ENCODE assay signal across 23 cellular contexts in genomic region chr4:56374956-56375355, GRCh38.
"Had no signal": no experiment of that assay in that cellular context is flagged by ENCODE, and none has a peak within 500 bp of the region (broad histone marks: within the 10 kb centered on the region; RNA-seq: fewer than 3 reads in every experiment).

No MANE protein-coding gene starts in this region.

- H3K27me3 ChIP-seq: dorsolateral prefrontal cortex, left lung, ovary, sigmoid colon, spleen, testis, tibial artery had no signal

- FAIRE-seq: colon, frontal cortex, keratinocyte had no signal

- DNase-seq: dorsolateral prefrontal cortex; effector CD4-positive, alpha-beta T cell; hypothalamus; left lung; mesenchymal stem cell; midbrain; naive thymus-derived CD8-positive, alpha-beta T cell; occipital lobe; ovary; posterior cingulate gyrus; psoas muscle; right cardiac atrium; sigmoid colon; spleen; stimulated activated CD4-positive, alpha-beta T cell treated with anti-CD3 and anti-CD28 coated beads, Interleukin-4, amount 100 ng/mL, for 4 hours; stimulated activated naive CD8-positive, alpha-beta T cell treated with anti-CD3 and anti-CD28 coated beads, Interleukin-15, Interleukin-2, amounts not matched to agents 100 U/mL and 50 U/mL, for 24 hours; substantia nigra; testis; tibial artery had no signal

- H3K4me1 ChIP-seq: left lung, psoas muscle, sigmoid colon, testis, tibial artery had no signal

- H3K36me3 ChIP-seq: ovary had no signal

- H3K9me3 ChIP-seq: left lung, ovary, psoas muscle, sigmoid colon, spleen, testis, tibial artery had no signal

- H3K4me3 ChIP-seq: dorsolateral prefrontal cortex, left lung, ovary, psoas muscle, sigmoid colon, skin epidermis, spleen, testis, tibial artery had no signal

- H3K27ac ChIP-seq: dorsolateral prefrontal cortex, left lung, ovary, psoas muscle, sigmoid colon, skin epidermis, spleen, testis, tibial artery had no signal
